8 cellular contexts compared by ENCODE assay signal in genomic region chrX:13742397-13743176, GRCh38. TPM values are rescaled to one million over a fixed set of nuclear protein-coding genes. Genes with fewer than 3 reads are reported as not detected.
DNase-seq lines count a peak whose midpoint lies in the region; ATAC-seq and TF ChIP-seq lines count a peak whose summit lies in the region.

No MANE protein-coding gene starts in this region.

- no peaks in the 10 kb centered on the region for H3K9me3 Mint-ChIP-seq in activated naive CD8-positive, alpha-beta T cell treated with anti-CD3 and anti-CD28 coated beads, Interleukin-2, amount 10 ng/mL, durations not matched to agents 7 days and 5 days

- H3K27me3 ChIP-seq in GM06990 (replicated peaks; ENCODE audit: control insufficient read depth, insufficient read depth, low read length) (no peaks in the 10 kb centered on the region), HUES6 (ENCODE audit: control insufficient read depth, insufficient read depth, low read length) (no peaks in the 10 kb centered on the region)

- H3K27ac Mint-ChIP-seq in activated naive CD8-positive, alpha-beta T cell treated with anti-CD3 and anti-CD28 coated beads, Interleukin-2, amount 10 ng/mL, durations not matched to agents 7 days and 5 days, result peak overlapping the region; percentile 90

- H3K27ac ChIP-seq in HUES6 (ENCODE audit: low read depth, low read length), result 0 out of 2 replicates have a peak overlapping the region, but pooled peaks have one; percentile 33

- H3K4me3 ChIP-seq in GM06990 (replicated peaks; ENCODE audit: low read depth, low read length) (peak overlapping the region; percentile 35), HUES6 (ENCODE audit: low read depth, low read length) (no peak overlapping the region)

- H3K4me1 ChIP-seq in HUES6 (ENCODE audit: control insufficient read depth, insufficient read depth, low read length), result peaks cover 14% of the 10 kb centered on the region; the same call in 1 of the 2 replicates

- H3K4me3 Mint-ChIP-seq in activated naive CD8-positive, alpha-beta T cell treated with anti-CD3 and anti-CD28 coated beads, Interleukin-2, amount 10 ng/mL, durations not matched to agents 7 days and 5 days, result peak overlapping the region; percentile 70

- TF ChIP-seq CTCF in GM06990 (IDR thresholded peaks at IDR 0.05; ENCODE audit: insufficient read depth, low read length, poor library complexity, severe bottlenecking), result no peak

- H3K36me3 ChIP-seq in GM06990 (ENCODE audit: control insufficient read depth, insufficient read depth, low read length) (peaks cover 4% of the 10 kb centered on the region), HUES6 (ENCODE audit: control insufficient read depth, insufficient read depth, low read length) (peaks cover 69% of the 10 kb centered on the region)

- no peaks in the 10 kb centered on the region for H3K27me3 Mint-ChIP-seq in activated naive CD8-positive, alpha-beta T cell treated with anti-CD3 and anti-CD28 coated beads, Interleukin-2, amount 10 ng/mL, durations not matched to agents 7 days and 5 days

- H3K9ac ChIP-seq in HUES6 (ENCODE audit: low read length), result peak overlapping the region; percentile 7

- no peaks in the 10 kb centered on the region for H3K9me3 ChIP-seq in HUES6 (ENCODE audit: control insufficient read depth, insufficient read depth, low read depth, low read length)

- DNase-seq in GM06990 (ENCODE audit: extremely low read depth, insufficient read length), result peak; percentile 74
- no peak for DNase-seq in activated naive CD8-positive, alpha-beta T cell treated with anti-CD3 and anti-CD28 coated beads, Interleukin-2, amount 10 ng/mL, durations not matched to agents 7 days and 5 days
- DNase-seq in stimulated activated CD4-positive, alpha-beta T cell treated with anti-CD3 and anti-CD28 coated beads, Interleukin-4, amount 100 ng/mL, for 1 hour, result peak; percentile 27
- DNase-seq in T1000 (lab: John Stamatoyannopoulos, UW), result no peak
- DNase-seq in HCEC 1CT, result no peak
- no peak for DNase-seq in DMS 273 treated with DMSO at 0.1 percent for 48 hours (lab: John Stamatoyannopoulos, UW)

- H3K4me1 Mint-ChIP-seq in activated naive CD8-positive, alpha-beta T cell treated with anti-CD3 and anti-CD28 coated beads, Interleukin-2, amount 10 ng/mL, durations not matched to agents 7 days and 5 days, result peaks cover 19% of the 10 kb centered on the region

- POLR2A ChIA-PET in activated naive CD8-positive, alpha-beta T cell treated with anti-CD3 and anti-CD28 coated beads, Interleukin-2, amount 10 ng/mL, durations not matched to agents 7 days and 5 days (lab: Charles Lee), result interaction anchor here (1.1 kb wide), 1 partner anchor 8 kb away, joined by 7 read pairs; the partner anchor contains the start of genes OFD1 and TRAPPC2

- peak; percentile 87 for ATAC-seq in GM21526 (IDR thresholded peaks at IDR 0.05; ENCODE audit: low FRiP score, unreplicated experiment)
- ATAC-seq in activated naive CD8-positive, alpha-beta T cell treated with anti-CD3 and anti-CD28 coated beads, Interleukin-2, amount 10 ng/mL, durations not matched to agents 7 days and 5 days (ENCODE audit: low read depth), result peak; percentile 80

- H3K36me3 Mint-ChIP-seq in activated naive CD8-positive, alpha-beta T cell treated with anti-CD3 and anti-CD28 coated beads, Interleukin-2, amount 10 ng/mL, durations not matched to agents 7 days and 5 days, result peaks cover 19% of the 10 kb centered on the region

RNA-seq across cellular contexts. Expression of gene OFD1, which starts 8.0 kb away (rescaled TPM):
- 10 to 100 TPM; 84.9 to 86.1 TPM for total RNA-seq in activated naive CD8-positive, alpha-beta T cell treated with anti-CD3 and anti-CD28 coated beads, Interleukin-2, amount 10 ng/mL, durations not matched to agents 7 days and 5 days

RNA-seq across cellular contexts. Expression of gene TRAPPC2, which starts 8.2 kb away (rescaled TPM):
- 10 to 100 TPM; 29.9 to 33.0 TPM for total RNA-seq in activated naive CD8-positive, alpha-beta T cell treated with anti-CD3 and anti-CD28 coated beads, Interleukin-2, amount 10 ng/mL, durations not matched to agents 7 days and 5 days

RNA-seq across cellular contexts. Expression of gene RAB9A, which starts 53.7 kb away (rescaled TPM):
- total RNA-seq in activated naive CD8-positive, alpha-beta T cell treated with anti-CD3 and anti-CD28 coated beads, Interleukin-2, amount 10 ng/mL, durations not matched to agents 7 days and 5 days, result 10 to 100 TPM; 13.4 to 18.3 TPM

Comparison
In these comparisons a context has a peak if more than half of its experiments do, and no peak if none do; other contexts are left out.
1. DNase-seq: peak in GM06990 (single experiment) and stimulated activated CD4-positive, alpha-beta T cell treated with anti-CD3 and anti-CD28 coated beads, Interleukin-4, amount 100 ng/mL, for 1 hour (single experiment); none in activated naive CD8-positive, alpha-beta T cell treated with anti-CD3 and anti-CD28 coated beads, Interleukin-2, amount 10 ng/mL, durations not matched to agents 7 days and 5 days (single experiment), T1000 (single experiment), HCEC 1CT (single experiment) and DMS 273 treated with DMSO at 0.1 percent for 48 hours (single experiment).